Comparison of ENCODE assay signal across 24 cellular contexts in genomic region chr15:45863881-45864580, GRCh38.
A peak's percentile ranks its signal among the peaks of the same experiment; 100 is the strongest.
DNase-seq lines count a peak whose midpoint lies in the region; ATAC-seq lines count a peak whose summit lies in the region.
"Had no signal": no experiment of that assay in that cellular context is flagged by ENCODE, and none has a peak within 500 bp of the region (broad histone marks: within the 10 kb centered on the region; RNA-seq: fewer than 3 reads in every experiment).

No MANE protein-coding gene starts in this region.

- H3K27me3 ChIP-seq in SJSA1 (replicated peaks), result no peaks in the 10 kb centered on the region
- H3K27me3 ChIP-seq: heart right ventricle, MG63, vagina had no signal

- peaks cover 0 to 9% of the 10 kb centered on the region in 2 donors for H3K27me3 Mint-ChIP-seq in natural killer cell treated with Interleukin-12 subunit alpha and Interleukin-12 subunit beta and Interleukin-15 and Interleukin-18, amount 100 ng/mL, for 72 hours

- H3K9me3 Mint-ChIP-seq in natural killer cell treated with Interleukin-12 subunit alpha and Interleukin-12 subunit beta and Interleukin-15 and Interleukin-18, amount 100 ng/mL, for 72 hours, result peaks cover 3% of the 10 kb centered on the region
- H3K9me3 Mint-ChIP-seq: activated T-cell treated with anti-CD3 and anti-CD28 coated beads, Interleukin-2, amount 50 U/mL, for 4 hours; neural crest cell had no signal

- no peaks in the 10 kb centered on the region for H3K36me3 ChIP-seq in SJSA1
- H3K36me3 ChIP-seq: heart right ventricle, MG63, vagina had no signal

- peak; percentile 60 for ATAC-seq in HG03432 (IDR thresholded peaks at IDR 0.05; ENCODE audit: unreplicated experiment)
- ATAC-seq in natural killer cell treated with Interleukin-12 subunit alpha and Interleukin-12 subunit beta and Interleukin-15 and Interleukin-18, amount 100 ng/mL, for 72 hours, result no peak
- ATAC-seq: activated T-cell treated with anti-CD3 and anti-CD28 coated beads, Interleukin-2, amount 50 U/mL, for 4 hours; heart right ventricle had no signal

- peaks cover 42% of the 10 kb centered on the region for H3K4me1 ChIP-seq in SJSA1 (replicated peaks)
- H3K4me1 ChIP-seq: vagina had no signal

- H3K27ac Mint-ChIP-seq in natural killer cell treated with Interleukin-12 subunit alpha and Interleukin-12 subunit beta and Interleukin-15 and Interleukin-18, amount 100 ng/mL, for 72 hours, result no peak overlapping the region

- H3K4me1 Mint-ChIP-seq in natural killer cell treated with Interleukin-12 subunit alpha and Interleukin-12 subunit beta and Interleukin-15 and Interleukin-18, amount 100 ng/mL, for 72 hours (ENCODE audit: low read depth in 2 of 2), result no peaks in the 10 kb centered on the region
- H3K4me1 Mint-ChIP-seq: neural crest cell had no signal

- peak overlapping the region; percentile 64 for H3K27ac ChIP-seq in SJSA1
- H3K27ac ChIP-seq: heart right ventricle, HL-60, vagina had no signal

- no peak overlapping the region for H3K4me3 Mint-ChIP-seq in natural killer cell treated with Interleukin-12 subunit alpha and Interleukin-12 subunit beta and Interleukin-15 and Interleukin-18, amount 100 ng/mL, for 72 hours
- H3K4me3 Mint-ChIP-seq: activated T-cell treated with anti-CD3 and anti-CD28 coated beads, Interleukin-2, amount 50 U/mL, for 4 hours; neural crest cell had no signal

- H3K9me3 ChIP-seq in SJSA1 (replicated peaks), result no peaks in the 10 kb centered on the region
- H3K9me3 ChIP-seq: heart right ventricle, MG63, vagina had no signal

- no peak overlapping the region for H3K4me3 ChIP-seq in SJSA1
- H3K4me3 ChIP-seq: heart right ventricle, MG63, vagina had no signal

- no peaks in the 10 kb centered on the region for H3K36me3 Mint-ChIP-seq in natural killer cell treated with Interleukin-12 subunit alpha and Interleukin-12 subunit beta and Interleukin-15 and Interleukin-18, amount 100 ng/mL, for 72 hours

- DNase-seq in DMS53 treated with DMSO at 0.1 percent for 48 hours (lab: John Stamatoyannopoulos, UW; ENCODE audit: unreplicated experiment), result peak; percentile 74
- DNase-seq in SJSA1 (ENCODE audit: low read depth in 1 of 2, low spot score in 2 of 2), result peak; percentile 93 to 94
- peak; percentile 31 for DNase-seq in mucosa of gallbladder (ENCODE audit: low spot score)
- DNase-seq in glomerular visceral epithelial cell (ENCODE audit: extremely low spot score), result no peak
- DNase-seq in NCI-H510A (lab: John Stamatoyannopoulos, UW), result no peak
- no peak for DNase-seq in natural killer cell treated with Interleukin-12 subunit alpha and Interleukin-12 subunit beta and Interleukin-15 and Interleukin-18, amount 100 ng/mL, for 72 hours (ENCODE audit: low spot score)
- no peak for DNase-seq in DMS79 treated with DMSO at 0.1 percent for 48 hours (lab: John Stamatoyannopoulos, UW)
- DNase-seq: activated CD4-positive, alpha-beta T cell treated with anti-CD3 and anti-CD28 coated beads for 4 hours; activated naive CD4-positive, alpha-beta T cell treated with Interleukin-2 at 50 U/mL for 16 hours; activated T-cell treated with anti-CD3 and anti-CD28 coated beads, Interleukin-2, amount 50 U/mL, for 4 hours; amniotic stem cell; C1 segment of cervical spinal cord; dermis blood vessel endothelial cell; DMS 273 treated with DMSO at 0.1 percent for 48 hours; heart right ventricle; IMR-90; MG63; NCI-H1436 treated with DMSO at 0.1 percent for 48 hours; NCI-H524 treated with DMSO at 0.1 percent for 48 hours; Right ventricle myocardium superior had no signal

Comparison
In these comparisons a context has a peak if more than half of its experiments do, and no peak if none do; other contexts are left out.
1. DNase-seq: peak in DMS53 treated with DMSO at 0.1 percent for 48 hours (single experiment), SJSA1 (2 of 2) and mucosa of gallbladder (single experiment); none in glomerular visceral epithelial cell (single experiment), NCI-H510A (single experiment), natural killer cell treated with Interleukin-12 subunit alpha and Interleukin-12 subunit beta and Interleukin-15 and Interleukin-18, amount 100 ng/mL, for 72 hours (single experiment) and DMS79 treated with DMSO at 0.1 percent for 48 hours (single experiment).